ENCODE assay signal across 11 cellular contexts in genomic region chr2:237154894-237155851, GRCh38.
DNase-seq lines count a peak whose midpoint lies in the region; ATAC-seq, FAIRE-seq and TF ChIP-seq lines count a peak whose summit lies in the region.
"Had no signal": no experiment of that assay in that cellular context is flagged by ENCODE, and none has a peak within 500 bp of the region (broad histone marks: within the 10 kb centered on the region; RNA-seq: fewer than 3 reads in every experiment).

No MANE protein-coding gene starts in this region.

- ATAC-seq in HG02870 (IDR thresholded peaks at IDR 0.05; ENCODE audit: unreplicated experiment): no peak

- FAIRE-seq in D721Med (lab: Jason Lieb, UNC): no peak
- FAIRE-seq: frontal cortex had no signal

- H3K4me3 ChIP-seq in GM12864 (ENCODE audit: low read depth, low read length) (no peak overlapping the region), sigmoid colon (no peak overlapping the region), ovary (no peak overlapping the region)

- H3K4me1 ChIP-seq in sigmoid colon: peaks cover 0 to 47% (median 25%) of the 10 kb centered on the region in 4 donors
- H3K4me1 ChIP-seq in ovary (ENCODE audit: insufficient read depth): peaks cover 5% of the 10 kb centered on the region

- peak overlapping the region in 3 of 4 donors; percentile 68 to 75 (median 73) for H3K27ac ChIP-seq in sigmoid colon
- peak overlapping the region in 1 of 2 donors; percentile 43 for H3K27ac ChIP-seq in ovary

- DNase-seq in GM12864 (ENCODE audit: low read depth): peak; percentile 31
- DNase-seq in GM20000 (ENCODE audit: low spot score): peak; percentile 51
- peak in 2 of 3 experiments; percentile 25 to 48 for DNase-seq in activated CD8-positive, alpha-beta memory T cell treated with anti-CD3 and anti-CD28 coated beads for 48 hours (ENCODE audit: low read depth in 2 of 3, low spot score in 2 of 3)
- no peak for DNase-seq in sigmoid colon
- DNase-seq in ovary: no peak
- no peak for DNase-seq in NCI-H1048 (lab: John Stamatoyannopoulos, UW)
- no peak for DNase-seq in D721Med (ENCODE audit: insufficient read length, low spot score)
- DNase-seq: caudate nucleus, NCI-H510A had no signal

- TF ChIP-seq POLR2A in sigmoid colon (IDR thresholded peaks at IDR 0.05) (no peak), ovary (IDR thresholded peaks at IDR 0.05) (no peak)

- H3K36me3 ChIP-seq in sigmoid colon (no peaks in the 10 kb centered on the region), ovary (no peaks in the 10 kb centered on the region)

- H3K9me3 ChIP-seq in sigmoid colon (no peaks in the 10 kb centered on the region), ovary (no peaks in the 10 kb centered on the region)

- TF ChIP-seq EP300 in sigmoid colon (IDR thresholded peaks at IDR 0.05) (no peak), ovary (IDR thresholded peaks at IDR 0.05) (no peak)

- intact Hi-C loops in sigmoid colon (cut with DNase I) (loop anchor here (2.0 to 10.0 kb wide), 2 partner anchors 320 to 420 kb away; no protein-coding TSS in a partner anchor), ovary (cut with DNase I) (loop anchor here (5.0 to 10.0 kb wide), 6 partner anchors 60 to 590 kb away; partner anchors contain the start of gene COL6A3 (in 2 of the 4))

- 71 to 79% methylated on average over 10 of the region's 10 CpGs for WGBS in sigmoid colon, 2 donors
- WGBS in ovary, 3 donors: 82 to 86% (median 85%) methylated on average over 10 of the region's 10 CpGs

- H3K27me3 ChIP-seq in sigmoid colon (no peaks in the 10 kb centered on the region), ovary (no peaks in the 10 kb centered on the region)

- TF ChIP-seq CTCF in GM12864 (IDR thresholded peaks at IDR 0.05; ENCODE audit: low read depth, low read length, missing control alignments): no peak
- TF ChIP-seq CTCF in GM20000 (IDR thresholded peaks at IDR 0.05; ENCODE audit: extremely low read depth, missing control alignments): no peak
- no peak for TF ChIP-seq CTCF in sigmoid colon (IDR thresholded peaks at IDR 0.05)
- no peak for TF ChIP-seq CTCF in ovary (IDR thresholded peaks at IDR 0.05)
- TF ChIP-seq CTCF in D721Med (IDR thresholded peaks at IDR 0.05; ENCODE audit: insufficient read depth, missing control alignments): no peak

Comparison
In these comparisons a context has a peak if more than half of its experiments do, and no peak if none do; other contexts are left out.
1. DNase-seq: peak in GM12864 (single experiment), GM20000 (single experiment) and activated CD8-positive, alpha-beta memory T cell treated with anti-CD3 and anti-CD28 coated beads for 48 hours (2 of 3); none in sigmoid colon (single experiment), ovary (0 of 5), NCI-H1048 (single experiment) and D721Med (single experiment).